12 cellular contexts compared by ENCODE assay signal in the genomic region with DNA sequence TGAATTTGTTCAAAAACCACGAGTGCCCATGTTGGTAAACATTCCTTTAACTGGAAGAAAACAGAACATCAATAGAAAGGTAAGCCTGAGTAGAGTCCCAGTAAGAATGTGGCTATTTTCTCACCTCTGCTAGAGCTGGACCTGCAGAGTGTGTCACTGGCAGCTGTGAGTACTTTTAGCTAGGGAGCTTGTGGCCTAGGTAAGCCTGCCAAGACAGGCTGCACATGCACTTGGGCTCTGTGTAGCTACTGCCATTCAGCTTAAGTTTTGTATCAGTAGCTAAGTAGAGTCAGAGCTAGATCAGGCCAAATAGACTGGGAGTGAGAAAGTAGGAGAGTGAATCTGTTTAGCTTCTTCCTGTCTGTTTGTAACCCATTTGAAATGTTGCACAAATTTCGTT. TPM values are rescaled to one million over a fixed set of nuclear protein-coding genes. Genes with fewer than 3 reads are reported as not detected.
DNase-seq lines count a peak whose midpoint lies in the region; ATAC-seq and TF ChIP-seq lines count a peak whose summit lies in the region.
"Had no signal": no experiment of that assay in that cellular context is flagged by ENCODE, and none has a peak within 500 bp of the region (broad histone marks: within the 10 kb centered on the region; RNA-seq: fewer than 3 reads in every experiment).

No MANE protein-coding gene starts in this region.

- H3K27ac ChIP-seq in left lung (peak overlapping the region in 1 of 2 donors; percentile 75), neural progenitor cell (no peak overlapping the region)
- H3K27ac ChIP-seq: SJSA1, vagina had no signal

- TF ChIP-seq CTCF in left lung (IDR thresholded peaks at IDR 0.05) (no peak), neural progenitor cell (IDR thresholded peaks at IDR 0.05) (no peak)

- peaks cover 12% of the 10 kb centered on the region for H3K36me3 Mint-ChIP-seq in neural progenitor cell
- H3K36me3 Mint-ChIP-seq: activated naive CD4-positive, alpha-beta T cell treated with anti-CD3 and anti-CD28 coated beads, Interleukin-2, amount 50 U/mL, for 24 hours had no signal

- H3K4me3 Mint-ChIP-seq in neural progenitor cell: no peak overlapping the region
- H3K4me3 Mint-ChIP-seq: activated naive CD4-positive, alpha-beta T cell treated with anti-CD3 and anti-CD28 coated beads, Interleukin-2, amount 50 U/mL, for 24 hours had no signal

- peaks cover 3% of the 10 kb centered on the region for H3K9me3 Mint-ChIP-seq in neural progenitor cell
- H3K9me3 Mint-ChIP-seq: activated naive CD4-positive, alpha-beta T cell treated with anti-CD3 and anti-CD28 coated beads, Interleukin-2, amount 50 U/mL, for 24 hours had no signal

- H3K27ac Mint-ChIP-seq in neural progenitor cell: no peak overlapping the region
- H3K27ac Mint-ChIP-seq: activated naive CD4-positive, alpha-beta T cell treated with anti-CD3 and anti-CD28 coated beads, Interleukin-2, amount 50 U/mL, for 24 hours had no signal

- intact Hi-C loops in left lung (cut with DNase I): no loop called here

- no peak overlapping the region for H3K4me2 ChIP-seq in neural progenitor cell

- DNase-seq in ELR (ENCODE audit: low read depth) (peak; percentile 31), left lung (no peak), H7 (no peak), neural progenitor cell (ENCODE audit: low spot score) (no peak), KBM-7 (no peak), germinal center (ENCODE audit: low spot score) (no peak)
- peak; percentile 2 for DNase-seq in NK-92 treated with Interleukin-12 subunit alpha and Interleukin-12 subunit beta, amount 100 ng/mL, for 24 hours (lab: John Stamatoyannopoulos, UW)
- DNase-seq: small intestine had no signal

- H4K20me1 ChIP-seq in neural progenitor cell (ENCODE audit: low read depth): peaks cover 81% of the 10 kb centered on the region

- H3K36me3 ChIP-seq in left lung (no peaks in the 10 kb centered on the region), H7 (replicated peaks; ENCODE audit: control insufficient read depth, insufficient read depth, low read length) (no peaks in the 10 kb centered on the region), neural progenitor cell (no peaks in the 10 kb centered on the region)
- H3K36me3 ChIP-seq: SJSA1, vagina had no signal

- H3K27me3 Mint-ChIP-seq in neural progenitor cell (ENCODE audit: insufficient read depth, low read depth): no peaks in the 10 kb centered on the region
- H3K27me3 Mint-ChIP-seq: activated naive CD4-positive, alpha-beta T cell treated with anti-CD3 and anti-CD28 coated beads, Interleukin-2, amount 50 U/mL, for 24 hours had no signal

- H3K4me3 ChIP-seq in left lung (no peak overlapping the region), H7 (ENCODE audit: insufficient read depth, low read depth, low read length) (no peak overlapping the region), neural progenitor cell (no peak overlapping the region)
- H3K4me3 ChIP-seq: SJSA1, vagina had no signal

- H3K9me3 ChIP-seq in left lung (no peaks in the 10 kb centered on the region), neural progenitor cell (ENCODE audit: low read depth) (no peaks in the 10 kb centered on the region)
- H3K9me3 ChIP-seq: SJSA1, vagina had no signal

- in situ Hi-C loops in KBM-7 (cut with MboI; ENCODE audit: low pct_unique_long_range_greater_than_20kb, low sequenced_read_pairs): no loop called here

- peak; percentile 54 for ATAC-seq in GM21423 (IDR thresholded peaks at IDR 0.05; ENCODE audit: unreplicated experiment)
- ATAC-seq in left lung: peak; percentile 87

- H3K27me3 ChIP-seq in left lung (no peaks in the 10 kb centered on the region), H7 (ENCODE audit: control insufficient read depth, insufficient read depth, low read length) (no peaks in the 10 kb centered on the region), neural progenitor cell (no peaks in the 10 kb centered on the region)
- H3K27me3 ChIP-seq: SJSA1, vagina had no signal

- H2AFZ ChIP-seq in neural progenitor cell (replicated peaks): no peak overlapping the region

- H3K9ac ChIP-seq in neural progenitor cell: no peak overlapping the region

- peaks cover 9 to 46% of the 10 kb centered on the region in 2 donors for H3K4me1 ChIP-seq in left lung
- peaks cover 8% of the 10 kb centered on the region for H3K4me1 ChIP-seq in neural progenitor cell
- H3K4me1 ChIP-seq: SJSA1 had no signal

- no peaks in the 10 kb centered on the region for H3F3A ChIP-seq in neural progenitor cell (ENCODE audit: low read depth)

- peaks cover 99% of the 10 kb centered on the region for H3K79me2 ChIP-seq in neural progenitor cell (ENCODE audit: low read depth)

- H3K4me1 Mint-ChIP-seq in neural progenitor cell: peaks cover 3% of the 10 kb centered on the region

RNA-seq across cellular contexts. Expression of gene RBPJ, which starts 35.3 kb away (rescaled TPM):
- total RNA-seq in left lung: 100 to 1,000 TPM in 1 of 2 donors, 10 to 100 TPM in 1; 88.6 to 127 TPM
- total RNA-seq in H7 (2014; rRNA removed; shearing (Covaris generic)): 65.4 and 103 TPM in 2 replicates
- 105 and 120 TPM in 2 replicates for total RNA-seq in neural progenitor cell (ENCODE audit: low replicate concordance)

Comparison
In these comparisons a context has a peak if more than half of its experiments do, and no peak if none do; other contexts are left out.
1. DNase-seq: peak in ELR (single experiment) and NK-92 treated with Interleukin-12 subunit alpha and Interleukin-12 subunit beta, amount 100 ng/mL, for 24 hours (single experiment); none in left lung (0 of 2), H7 (single experiment), neural progenitor cell (single experiment), KBM-7 (single experiment) and germinal center (single experiment).